Comparison of ENCODE assay signal across 8 cellular contexts in genomic region chr19:38831142-38831605, GRCh38. TPM values are rescaled to one million over a fixed set of nuclear protein-coding genes. Genes with fewer than 3 reads are reported as not detected.
A peak's percentile ranks its signal among the peaks of the same experiment; 100 is the strongest.
DNase-seq lines count a peak whose midpoint lies in the region; ATAC-seq and TF ChIP-seq lines count a peak whose summit lies in the region.

No MANE protein-coding gene starts in this region.

- H3K4me3 ChIP-seq in CD4-positive, alpha-beta memory T cell (ENCODE audit: low read length in 2 of 2) = peak overlapping the region; percentile 82 to 87
- peak overlapping the region; percentile 85 for H3K4me3 ChIP-seq in OCI-LY7 (ENCODE audit: low read depth, low read length, poor library complexity, severe bottlenecking)
- H3K4me3 ChIP-seq in breast epithelium = peak overlapping the region; percentile 62 to 77 (median 68)
- H3K4me3 ChIP-seq in skeletal muscle satellite cell (ENCODE audit: low read length) = peak overlapping the region; percentile 78

- H4K20me1 ChIP-seq in OCI-LY7 (ENCODE audit: insufficient read depth, low read length) = no peaks in the 10 kb centered on the region

- peaks cover 0 to 2% (median 0%) of the 10 kb centered on the region in 8 donors for H3K9me3 Mint-ChIP-seq in CD4-positive, alpha-beta memory T cell

- peak in 1 of 5 donors; percentile 57 for DNase-seq in CD4-positive, alpha-beta memory T cell
- DNase-seq in OCI-LY7 (ENCODE audit: low spot score) (peak; percentile 62), breast epithelium (ENCODE audit: low spot score in 2 of 2) (peak; percentile 83 to 89), iPS-NIHi7 (ENCODE audit: extremely low spot score) (peak; percentile 43), NCI-H128 (lab: John Stamatoyannopoulos, UW; ENCODE audit: unreplicated experiment) (no peak)

- H3K4me2 ChIP-seq in OCI-LY7 (ENCODE audit: low read length) (peak overlapping the region; percentile 100), skeletal muscle satellite cell (ENCODE audit: low read length) (peak overlapping the region; percentile 89)

- ATAC-seq in GM19023 (IDR thresholded peaks at IDR 0.05; ENCODE audit: unreplicated experiment) (peak; percentile 54), HG03097 (IDR thresholded peaks at IDR 0.05; ENCODE audit: low FRiP score, unreplicated experiment) (peak; percentile 38)

- peak overlapping the region; percentile 95 for H2AFZ ChIP-seq in OCI-LY7 (ENCODE audit: low read length)

- BruUV-seq in OCI-LY7 (replicated peaks; lab: Mats Ljungman, UMichigan) = TSS peak; percentile 56

- CTCF ChIA-PET in CD4-positive, alpha-beta memory T cell (lab: Charles Lee; ENCODE audit: partially characterized antibody) = interaction anchor here (1.0 to 2.8 kb wide), 10 partner anchors 9 to 428 kb away, joined by 3 to 14 read pairs (median 6); partner anchors contain the start of genes FAM98C, MRPS12, RINL and SARS2
- CTCF ChIA-PET in OCI-LY7 (lab: Charles Lee; ENCODE audit: unreplicated experiment) = no interaction called here

- peaks cover 22% of the 10 kb centered on the region for H3K36me3 ChIP-seq in CD4-positive, alpha-beta memory T cell (ENCODE audit: insufficient read depth, low read length)
- peaks cover 40% of the 10 kb centered on the region for H3K36me3 ChIP-seq in OCI-LY7 (ENCODE audit: insufficient read depth, low read length)
- no peaks in the 10 kb centered on the region for H3K36me3 ChIP-seq in breast epithelium
- peaks cover 15% of the 10 kb centered on the region for H3K36me3 ChIP-seq in skeletal muscle satellite cell (ENCODE audit: insufficient read depth, low read length)

- peak overlapping the region; percentile 79 for H3K27ac ChIP-seq in CD4-positive, alpha-beta memory T cell (ENCODE audit: low read depth, low read length)
- H3K27ac ChIP-seq in OCI-LY7 (ENCODE audit: low read depth, low read length, poor library complexity, severe bottlenecking) (peak overlapping the region; percentile 57), breast epithelium (peak overlapping the region; percentile 92 to 96)

- intact Hi-C loops in CD4-positive, alpha-beta memory T cell (cut with micrococcal nuclease) = loop anchor here (1.0 kb wide), 4 partner anchors 11 to 68 kb away; partner anchors contain the start of genes NFKBIB and SIRT2
- intact Hi-C loops in OCI-LY7 (cut with micrococcal nuclease; ENCODE audit: unreplicated experiment) = no loop called here
- intact Hi-C loops in breast epithelium (cut with DNase I; ENCODE audit: low total_unique reads) = no loop called here

- H3K9me2 ChIP-seq in OCI-LY7 (ENCODE audit: insufficient read depth, low read length) = no peaks in the 10 kb centered on the region

- peak overlapping the region; percentile 92 to 98 (median 95) for H3K27ac Mint-ChIP-seq in CD4-positive, alpha-beta memory T cell

- peaks cover 7% of the 10 kb centered on the region; the same call in 1 of the 2 replicates for H3K79me2 ChIP-seq in OCI-LY7 (ENCODE audit: insufficient read depth, low read depth, low read length)

- H3K9ac ChIP-seq in skeletal muscle satellite cell (ENCODE audit: low read depth, low read length) = peak overlapping the region; percentile 84

- TF ChIP-seq CTCF in OCI-LY7 (conservative IDR thresholded peaks at IDR 0.05; ENCODE audit: low read length) (no peak), breast epithelium (IDR thresholded peaks at IDR 0.05) (no peak)

- H3K4me3 Mint-ChIP-seq in CD4-positive, alpha-beta memory T cell = peak overlapping the region; percentile 88 to 95 (median 94)

- peaks cover 24 to 43% of the 10 kb centered on the region in 2 donors for H3K36me3 Mint-ChIP-seq in CD4-positive, alpha-beta memory T cell

- POLR2A ChIA-PET in CD4-positive, alpha-beta memory T cell (lab: Charles Lee; ENCODE audit: partially characterized antibody) = interaction anchor here (0.6 to 7.8 kb wide), 13 partner anchors 9 to 428 kb away, joined by 3 to 130 read pairs (median 6); partner anchors contain the start of genes ACTN4, FAM98C, HNRNPL and RINL
- POLR2A ChIA-PET in OCI-LY7 (lab: Charles Lee) = interaction anchor here (0.7 to 1.0 kb wide), 5 partner anchors 17 to 1812 kb away, joined by 3 to 5 read pairs (median 3); no protein-coding TSS in a partner anchor

- H3K27me3 ChIP-seq in CD4-positive, alpha-beta memory T cell (ENCODE audit: insufficient read depth, low read length) = no peaks in the 10 kb centered on the region
- H3K27me3 ChIP-seq in breast epithelium (no peaks in the 10 kb centered on the region), skeletal muscle satellite cell (ENCODE audit: control insufficient read depth, insufficient read depth, low read length) (no peaks in the 10 kb centered on the region)

- peaks cover 22% of the 10 kb centered on the region for H3K4me1 ChIP-seq in CD4-positive, alpha-beta memory T cell (ENCODE audit: insufficient read depth, low read length)
- H3K4me1 ChIP-seq in OCI-LY7 (ENCODE audit: insufficient read depth, low read length, poor library complexity, severe bottlenecking) (peaks cover 17% of the 10 kb centered on the region), breast epithelium (peaks cover 3 to 10% of the 10 kb centered on the region in 2 donors), skeletal muscle satellite cell (ENCODE audit: control insufficient read depth, insufficient read depth, low read length) (peaks cover 28% of the 10 kb centered on the region)

- H3K9me3 ChIP-seq in CD4-positive, alpha-beta memory T cell (ENCODE audit: control insufficient read depth in 1 of 2, low read length in 2 of 2) = no peaks in the 10 kb centered on the region
- H3K9me3 ChIP-seq in OCI-LY7 (ENCODE audit: low read length) (no peaks in the 10 kb centered on the region), breast epithelium (no peaks in the 10 kb centered on the region), skeletal muscle satellite cell (replicated peaks; ENCODE audit: low read length) (no peaks in the 10 kb centered on the region)

- no peaks in the 10 kb centered on the region for H3K27me3 Mint-ChIP-seq in CD4-positive, alpha-beta memory T cell

- peaks cover 17 to 50% (median 32%) of the 10 kb centered on the region in 4 donors for H3K4me1 Mint-ChIP-seq in CD4-positive, alpha-beta memory T cell

- TF ChIP-seq POLR2A in breast epithelium (IDR thresholded peaks at IDR 0.05) = no peak

RNA-seq across cellular contexts. Expression of gene ECH1, which starts 0.4 kb away (rescaled TPM):
- 100 to 1,000 TPM; 135 to 143 TPM for total RNA-seq in CD4-positive, alpha-beta memory T cell
- polyA plus RNA-seq in CD4-positive, alpha-beta memory T cell = 100 to 1,000 TPM; 245 to 294 TPM
- total RNA-seq in OCI-LY7 (2014; rRNA removed; shearing (Covaris generic)) = 68.8 and 70.9 TPM in 2 replicates
- total RNA-seq in OCI-LY7 (2022) (124 and 134 TPM in 2 replicates), breast epithelium (100 to 1,000 TPM in 1 of 3 donors, 10 to 100 TPM in 2; 85.8 to 113 (median 93.8) TPM)
- 14.4 and 23.2 TPM in 2 replicates for total RNA-seq in skeletal muscle satellite cell (2012; rRNA removed)

RNA-seq across cellular contexts. Expression of gene LGALS4, which starts 18.4 kb away (rescaled TPM):
- 1 to 10 TPM; 4.7 to 6.1 TPM for total RNA-seq in CD4-positive, alpha-beta memory T cell
- polyA plus RNA-seq in CD4-positive, alpha-beta memory T cell = not detected
- 0.70 and 1.0 TPM in 2 replicates for total RNA-seq in OCI-LY7 (2014; rRNA removed; shearing (Covaris generic))
- total RNA-seq in OCI-LY7 (2022) = 1.1 and 1.3 TPM in 2 replicates
- 10 to 100 TPM in 1 of 3 donors, under 1 TPM in 2; 0.80 to 16.4 (median 0.88) TPM for total RNA-seq in breast epithelium
- total RNA-seq in skeletal muscle satellite cell (2012; rRNA removed) = 0.25 TPM in 1 of 2 replicates, not detected in the other

RNA-seq across cellular contexts. Expression of gene HNRNPL, which starts 18.6 kb away (rescaled TPM):
- total RNA-seq in CD4-positive, alpha-beta memory T cell = 100 to 1,000 TPM; 329 to 351 TPM
- 10 to 100 TPM; 15.2 to 76.0 TPM for polyA plus RNA-seq in CD4-positive, alpha-beta memory T cell
- 236 and 263 TPM in 2 replicates for total RNA-seq in OCI-LY7 (2014; rRNA removed; shearing (Covaris generic))
- total RNA-seq in OCI-LY7 (2022) = 655 and 706 TPM in 2 replicates
- total RNA-seq in breast epithelium = 100 to 1,000 TPM; 164 to 193 (median 168) TPM
- total RNA-seq in skeletal muscle satellite cell (2012; rRNA removed) = 209 and 261 TPM in 2 replicates

RNA-seq across cellular contexts. Expression of gene LGALS7B, which starts 42.2 kb away (rescaled TPM):
- not detected for total RNA-seq in CD4-positive, alpha-beta memory T cell
- polyA plus RNA-seq in CD4-positive, alpha-beta memory T cell = not detected
- not detected in 2 replicates for total RNA-seq in OCI-LY7 (2014; rRNA removed; shearing (Covaris generic))
- total RNA-seq in OCI-LY7 (2022) = not detected in 2 replicates
- total RNA-seq in breast epithelium = 10 to 100 TPM in 1 of 3 donors, 1 to 10 TPM in 1, not detected in 1; 5.9 to 23.6 TPM
- total RNA-seq in skeletal muscle satellite cell (2012; rRNA removed) = not detected in 2 replicates

RNA-seq across cellular contexts. Expression of gene RINL, which starts 46.9 kb away (rescaled TPM):
- 10 to 100 TPM; 64.4 to 65.9 TPM for total RNA-seq in CD4-positive, alpha-beta memory T cell
- polyA plus RNA-seq in CD4-positive, alpha-beta memory T cell = 10 to 100 TPM; 20.9 to 53.3 TPM
- total RNA-seq in OCI-LY7 (2014; rRNA removed; shearing (Covaris generic)) = 26.3 and 33.3 TPM in 2 replicates
- total RNA-seq in OCI-LY7 (2022) (38.4 and 42.1 TPM in 2 replicates), breast epithelium (10 to 100 TPM in 2 of 3 donors, 1 to 10 TPM in 1; 4.5 to 13.0 (median 12.8) TPM)
- total RNA-seq in skeletal muscle satellite cell (2012; rRNA removed) = 3.1 and 4.6 TPM in 2 replicates
